ENCODE assay signal across 31 cellular contexts in the genomic region with DNA sequence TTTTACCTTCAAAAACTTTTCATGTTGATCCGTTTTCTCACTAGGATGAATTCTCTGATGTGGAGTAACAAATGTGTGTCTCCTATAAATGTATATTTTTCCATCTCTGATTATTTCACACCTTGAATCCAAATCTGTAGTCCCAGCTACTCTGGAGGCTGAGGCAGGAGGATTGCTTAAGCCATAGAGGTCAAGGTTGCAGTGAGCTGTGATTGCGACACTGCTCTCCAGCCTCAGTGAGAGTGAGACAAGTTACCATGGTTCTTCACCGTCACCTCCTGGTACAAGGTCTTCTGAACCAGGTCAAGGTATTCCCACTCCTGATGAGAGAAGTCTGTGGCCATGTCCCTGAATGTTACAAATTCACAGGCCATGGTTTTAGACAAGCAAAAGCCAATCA.
"Had no signal": no experiment of that assay in that cellular context is flagged by ENCODE, and none has a peak within 500 bp of the region (broad histone marks: within the 10 kb centered on the region; RNA-seq: fewer than 3 reads in every experiment).

No MANE protein-coding gene starts in this region.

- DNase-seq: activated CD4-positive, alpha-beta T cell treated with anti-CD3 and anti-CD28 coated beads for 36 hours; activated CD4-positive, alpha-beta T cell treated with anti-CD3 and anti-CD28 coated beads, Interleukin-2, amount 10 ng/mL, durations not matched to agents 7 days and 5 days; activated CD4-positive, alpha-beta T cell treated with anti-CD3 and anti-CD28 coated beads, Interleukin-2, amount 50 U/mL, for 48 hours; activated CD4-positive, CD25-positive, alpha-beta regulatory T cell; activated CD4-positive, CD25-positive, alpha-beta regulatory T cell treated with anti-CD3 and anti-CD28 coated beads, Interleukin-2, amount 50 U/mL, for 72 hours; activated CD8-positive, alpha-beta memory T cell treated with anti-CD3 and anti-CD28 coated beads, Interleukin-2, amount 10 ng/mL, durations not matched to agents 7 days and 5 days; activated CD8-positive, alpha-beta memory T cell treated with anti-CD3 and anti-CD28 coated beads, Interleukin-2, amount 50 U/mL, for 4 hours; activated CD8-positive, alpha-beta T cell treated with anti-CD3 and anti-CD28 coated beads for 36 hours; activated effector memory CD4-positive, alpha-beta T cell treated with anti-CD3 and anti-CD28 coated beads, Interleukin-2, amount 50 U/mL, for 16 hours; activated naive CD4-positive, alpha-beta T cell treated with anti-CD3 and anti-CD28 coated beads for 36 hours; activated naive CD8-positive, alpha-beta T cell treated with anti-CD3 and anti-CD28 coated beads for 36 hours; activated naive CD8-positive, alpha-beta T cell treated with anti-CD3 and anti-CD28 coated beads, Interleukin-2, amount 50 U/mL, for 24 hours; activated T-cell treated with anti-CD3 and anti-CD28 coated beads, Interleukin-2, amount 50 U/mL, for 1 hour; activated T-cell treated with anti-CD3 and anti-CD28 coated beads, Interleukin-2, amount 50 U/mL, for 48 hours; adrenal gland; amygdala; aorta; body of pancreas; caudate nucleus; colonic mucosa; dorsolateral prefrontal cortex; effector memory CD4-positive, alpha-beta T cell; endodermal cell; foreskin fibroblast; head of caudate nucleus; T-helper 2 cell had no signal

- H3K27me3 Mint-ChIP-seq: activated CD4-positive, alpha-beta T cell treated with anti-CD3 and anti-CD28 coated beads for 36 hours; activated CD4-positive, alpha-beta T cell treated with anti-CD3 and anti-CD28 coated beads, Interleukin-2, amount 10 ng/mL, durations not matched to agents 7 days and 5 days; activated CD8-positive, alpha-beta memory T cell treated with anti-CD3 and anti-CD28 coated beads, Interleukin-2, amount 10 ng/mL, durations not matched to agents 7 days and 5 days; activated CD8-positive, alpha-beta T cell treated with anti-CD3 and anti-CD28 coated beads for 36 hours; activated naive CD4-positive, alpha-beta T cell treated with anti-CD3 and anti-CD28 coated beads, Interleukin-2, amount 50 U/mL, for 24 hours; activated naive CD8-positive, alpha-beta T cell treated with anti-CD3 and anti-CD28 coated beads for 36 hours; activated naive CD8-positive, alpha-beta T cell treated with anti-CD3 and anti-CD28 coated beads, Interleukin-2, amount 50 U/mL, for 24 hours; dendritic cell treated with granulocyte-macrophage colony-stimulating factor and Interleukin-4, amounts not matched to agents 40 ng/mL and 50 ng/mL, for 4 days had no signal

- H3K4me3 Mint-ChIP-seq: activated CD4-positive, alpha-beta T cell treated with anti-CD3 and anti-CD28 coated beads for 36 hours; activated CD4-positive, alpha-beta T cell treated with anti-CD3 and anti-CD28 coated beads, Interleukin-2, amount 10 ng/mL, durations not matched to agents 7 days and 5 days; activated CD8-positive, alpha-beta memory T cell treated with anti-CD3 and anti-CD28 coated beads, Interleukin-2, amount 10 ng/mL, durations not matched to agents 7 days and 5 days; activated CD8-positive, alpha-beta T cell treated with anti-CD3 and anti-CD28 coated beads for 36 hours; activated naive CD4-positive, alpha-beta T cell treated with anti-CD3 and anti-CD28 coated beads for 36 hours; activated naive CD4-positive, alpha-beta T cell treated with anti-CD3 and anti-CD28 coated beads, Interleukin-2, amount 50 U/mL, for 24 hours; activated naive CD8-positive, alpha-beta T cell treated with anti-CD3 and anti-CD28 coated beads for 36 hours; activated naive CD8-positive, alpha-beta T cell treated with anti-CD3 and anti-CD28 coated beads, Interleukin-2, amount 50 U/mL, for 24 hours; activated T-helper 1 cell treated with anti-CD3 and anti-CD28 coated beads, Interleukin-12 subunit alpha, Interleukin-12 subunit beta, Interleukin-2, Interleukin-4 antibody, amounts not matched to agents 30 ng/mL and 10 ng/mL and 1 ng/mL, durations not matched to agents 14 hours and 24 hours and 36 hours; dendritic cell treated with granulocyte-macrophage colony-stimulating factor and Interleukin-4, amounts not matched to agents 40 ng/mL and 50 ng/mL, for 4 days; endodermal cell had no signal

- H3K9me3 ChIP-seq: body of pancreas, colonic mucosa had no signal

- H3K4me1 Mint-ChIP-seq: activated CD4-positive, alpha-beta T cell treated with anti-CD3 and anti-CD28 coated beads, Interleukin-2, amount 10 ng/mL, durations not matched to agents 7 days and 5 days; activated CD8-positive, alpha-beta memory T cell treated with anti-CD3 and anti-CD28 coated beads, Interleukin-2, amount 10 ng/mL, durations not matched to agents 7 days and 5 days had no signal

- H3K27ac Mint-ChIP-seq: activated CD4-positive, alpha-beta T cell treated with anti-CD3 and anti-CD28 coated beads for 36 hours; activated CD4-positive, alpha-beta T cell treated with anti-CD3 and anti-CD28 coated beads, Interleukin-2, amount 10 ng/mL, durations not matched to agents 7 days and 5 days; activated CD8-positive, alpha-beta memory T cell treated with anti-CD3 and anti-CD28 coated beads, Interleukin-2, amount 10 ng/mL, durations not matched to agents 7 days and 5 days; activated CD8-positive, alpha-beta T cell treated with anti-CD3 and anti-CD28 coated beads for 36 hours; activated naive CD4-positive, alpha-beta T cell treated with anti-CD3 and anti-CD28 coated beads for 36 hours; activated naive CD4-positive, alpha-beta T cell treated with anti-CD3 and anti-CD28 coated beads, Interleukin-2, amount 50 U/mL, for 24 hours; activated naive CD8-positive, alpha-beta T cell treated with anti-CD3 and anti-CD28 coated beads for 36 hours; activated naive CD8-positive, alpha-beta T cell treated with anti-CD3 and anti-CD28 coated beads, Interleukin-2, amount 50 U/mL, for 24 hours; activated T-helper 1 cell treated with anti-CD3 and anti-CD28 coated beads, Interleukin-12 subunit alpha, Interleukin-12 subunit beta, Interleukin-2, Interleukin-4 antibody, amounts not matched to agents 30 ng/mL and 10 ng/mL and 1 ng/mL, durations not matched to agents 14 hours and 24 hours and 36 hours; activated T-helper 2 cell treated with anti-CD3 and anti-CD28 coated beads, Interferon-gamma antibody, Interleukin-2, Interleukin-4, amounts not matched to agents 10 μg/mL and 5 μg/mL and 100 μg/mL, durations not matched to agents 14 hours and 24 hours and 36 hours; dendritic cell treated with granulocyte-macrophage colony-stimulating factor and Interleukin-4, amounts not matched to agents 40 ng/mL and 50 ng/mL, for 4 days; endodermal cell had no signal

- H3K9me3 Mint-ChIP-seq: activated CD4-positive, alpha-beta T cell treated with anti-CD3 and anti-CD28 coated beads, Interleukin-2, amount 10 ng/mL, durations not matched to agents 7 days and 5 days; activated CD8-positive, alpha-beta T cell treated with anti-CD3 and anti-CD28 coated beads for 36 hours; activated naive CD4-positive, alpha-beta T cell treated with anti-CD3 and anti-CD28 coated beads for 36 hours; activated naive CD4-positive, alpha-beta T cell treated with anti-CD3 and anti-CD28 coated beads, Interleukin-2, amount 50 U/mL, for 24 hours; activated naive CD8-positive, alpha-beta T cell treated with anti-CD3 and anti-CD28 coated beads for 36 hours; activated naive CD8-positive, alpha-beta T cell treated with anti-CD3 and anti-CD28 coated beads, Interleukin-2, amount 50 U/mL, for 24 hours; activated T-helper 1 cell treated with anti-CD3 and anti-CD28 coated beads, Interleukin-12 subunit alpha, Interleukin-12 subunit beta, Interleukin-2, Interleukin-4 antibody, amounts not matched to agents 30 ng/mL and 10 ng/mL and 1 ng/mL, durations not matched to agents 14 hours and 24 hours and 36 hours; activated T-helper 2 cell treated with anti-CD3 and anti-CD28 coated beads, Interferon-gamma antibody, Interleukin-2, Interleukin-4, amounts not matched to agents 10 μg/mL and 5 μg/mL and 100 μg/mL, durations not matched to agents 14 hours and 24 hours and 36 hours; dendritic cell treated with granulocyte-macrophage colony-stimulating factor and Interleukin-4, amounts not matched to agents 40 ng/mL and 50 ng/mL, for 4 days; endodermal cell had no signal

- H3K4me1 ChIP-seq: adrenal gland, body of pancreas, colonic mucosa had no signal

- H3K4me3 ChIP-seq: adrenal gland, body of pancreas, colonic mucosa, dorsolateral prefrontal cortex had no signal

- H3K27me3 ChIP-seq: adrenal gland, body of pancreas, colonic mucosa, dorsolateral prefrontal cortex had no signal

- H3K27ac ChIP-seq: adrenal gland, body of pancreas, colonic mucosa, dorsolateral prefrontal cortex had no signal

- ATAC-seq: activated CD4-positive, alpha-beta T cell treated with anti-CD3 and anti-CD28 coated beads for 36 hours; activated CD8-positive, alpha-beta memory T cell treated with anti-CD3 and anti-CD28 coated beads, Interleukin-2, amount 10 ng/mL, durations not matched to agents 7 days and 5 days; activated CD8-positive, alpha-beta T cell treated with anti-CD3 and anti-CD28 coated beads for 36 hours; activated naive CD8-positive, alpha-beta T cell treated with anti-CD3 and anti-CD28 coated beads, Interleukin-2, amount 50 U/mL, for 24 hours; body of pancreas; esophagus mucosa had no signal
